In genomic region chr2:81324046-81324445, GRCh38 we compare ENCODE assay signal across 10 cellular contexts.
DNase-seq lines count a peak whose midpoint lies in the region; ATAC-seq and TF ChIP-seq lines count a peak whose summit lies in the region.
"Had no signal": no experiment of that assay in that cellular context is flagged by ENCODE, and none has a peak within 500 bp of the region (broad histone marks: within the 10 kb centered on the region; RNA-seq: fewer than 3 reads in every experiment).

No MANE protein-coding gene starts in this region.

- TF ChIP-seq CTCF in cardiac fibroblast (IDR thresholded peaks at IDR 0.05; ENCODE audit: low read depth, low read length) (no peak), type B pancreatic cell (conservative IDR thresholded peaks at IDR 0.05) (peak; percentile 62), dorsolateral prefrontal cortex (IDR thresholded peaks at IDR 0.05 in 54 of 56, conservative IDR thresholded peaks at IDR 0.05 in 2 of 56; ENCODE audit: low read depth in 1 of 56, partially characterized antibody in 56 of 56) (no peak)

- no peak overlapping the region for H3K27ac Mint-ChIP-seq in type B pancreatic cell
- H3K27ac Mint-ChIP-seq: dendritic cell treated with granulocyte-macrophage colony-stimulating factor and Interleukin-4, amounts not matched to agents 40 ng/mL and 50 ng/mL, for 4 days had no signal

- H3K4ac ChIP-seq in neuronal stem cell (ENCODE audit: low read length), result no peak overlapping the region

- DNase-seq in SKM-1 treated with dmso at 0.1 percent for 144 hours (lab: John Stamatoyannopoulos, UW; ENCODE audit: unreplicated experiment) (peak; percentile 36), SKM-1 (lab: John Stamatoyannopoulos, UW; ENCODE audit: unreplicated experiment) (no peak), NCI-H2171 treated with DMSO at 0.1 percent for 48 hours (lab: John Stamatoyannopoulos, UW) (peak; percentile 67), cardiac fibroblast (ENCODE audit: low read depth in 2 of 2) (peak; percentile 1 to 10), type B pancreatic cell (ENCODE audit: extremely low spot score, unreplicated experiment) (no peak), dorsolateral prefrontal cortex (no peak), neuronal stem cell (ENCODE audit: low spot score) (no peak)
- DNase-seq: left lung had no signal

- H3K18ac ChIP-seq in neuronal stem cell (ENCODE audit: low read length), result no peak overlapping the region

- no peak overlapping the region for H3K4me3 ChIP-seq in cardiac fibroblast (replicated peaks in 1 of 2; ENCODE audit: low read depth in 2 of 2, low read length in 2 of 2)
- H3K4me3 ChIP-seq in dorsolateral prefrontal cortex, result no peak overlapping the region
- no peak overlapping the region for H3K4me3 ChIP-seq in neuronal stem cell (ENCODE audit: low read length in 2 of 2)
- H3K4me3 ChIP-seq: left lung had no signal

- no peak overlapping the region for H4K91ac ChIP-seq in neuronal stem cell (ENCODE audit: low read depth, low read length, poor library complexity)

- no peak overlapping the region for H2BK12ac ChIP-seq in neuronal stem cell (ENCODE audit: low read length)

- no peak overlapping the region for H2AFZ ChIP-seq in neuronal stem cell (ENCODE audit: low read length)

- no peak overlapping the region for H3K4me3 Mint-ChIP-seq in type B pancreatic cell
- H3K4me3 Mint-ChIP-seq: dendritic cell treated with granulocyte-macrophage colony-stimulating factor and Interleukin-4, amounts not matched to agents 40 ng/mL and 50 ng/mL, for 4 days had no signal

- no peaks in the 10 kb centered on the region for H3K36me3 ChIP-seq in neuronal stem cell (replicated peaks in 1 of 2; ENCODE audit: control insufficient read depth in 2 of 2, insufficient read depth in 2 of 2, low read length in 2 of 2)
- H3K36me3 ChIP-seq: left lung had no signal

- no peak overlapping the region for H3K23ac ChIP-seq in neuronal stem cell (ENCODE audit: low read depth, low read length, poor library complexity)

- no peak overlapping the region for H3K27ac ChIP-seq in dorsolateral prefrontal cortex
- H3K27ac ChIP-seq in neuronal stem cell (replicated peaks; ENCODE audit: low read length), result no peak overlapping the region
- H3K27ac ChIP-seq: left lung had no signal

- no peak overlapping the region for H4K8ac ChIP-seq in neuronal stem cell (ENCODE audit: low read depth, low read length)

- H2BK15ac ChIP-seq in neuronal stem cell (ENCODE audit: low read length), result no peak overlapping the region

- intact Hi-C loops in dorsolateral prefrontal cortex (cut with DNase I), result no loop called here

- H3K9me3 ChIP-seq in neuronal stem cell (replicated peaks in 1 of 2; ENCODE audit: control insufficient read depth in 2 of 2, insufficient read depth in 1 of 2, low read depth in 1 of 2, low read length in 2 of 2), result peaks cover 0 to 2% of the 10 kb centered on the region in 2 donors

- H3K79me1 ChIP-seq in neuronal stem cell (ENCODE audit: low read depth, low read length), result no peaks in the 10 kb centered on the region

- H2BK120ac ChIP-seq in neuronal stem cell (ENCODE audit: low read depth, low read length), result no peak overlapping the region

- H3K27me3 Mint-ChIP-seq in type B pancreatic cell, result no peaks in the 10 kb centered on the region
- H3K27me3 Mint-ChIP-seq: dendritic cell treated with granulocyte-macrophage colony-stimulating factor and Interleukin-4, amounts not matched to agents 40 ng/mL and 50 ng/mL, for 4 days had no signal

- H3K4me1 Mint-ChIP-seq in type B pancreatic cell (ENCODE audit: unreplicated experiment), result no peaks in the 10 kb centered on the region

- ATAC-seq in HG03521 (IDR thresholded peaks at IDR 0.05; ENCODE audit: unreplicated experiment), result no peak
- ATAC-seq: left lung had no signal

- H3K4me2 ChIP-seq in neuronal stem cell (ENCODE audit: insufficient read depth, low read length, poor library complexity, severe bottlenecking), result no peak overlapping the region

- no peaks in the 10 kb centered on the region for H3K36me3 Mint-ChIP-seq in type B pancreatic cell

- no peaks in the 10 kb centered on the region for H3K4me1 ChIP-seq in neuronal stem cell (ENCODE audit: control insufficient read depth in 2 of 2, insufficient read depth in 1 of 2, low read depth in 1 of 2, low read length in 2 of 2)
- H3K4me1 ChIP-seq: left lung had no signal

- H2BK5ac ChIP-seq in neuronal stem cell (ENCODE audit: low read length), result no peak overlapping the region

- no peak overlapping the region for H3K9ac ChIP-seq in neuronal stem cell (ENCODE audit: low read depth, low read length, poor library complexity)

- peaks cover 5% of the 10 kb centered on the region for H3K9me3 Mint-ChIP-seq in type B pancreatic cell

- no peaks in the 10 kb centered on the region for H3K27me3 ChIP-seq in dorsolateral prefrontal cortex
- H3K27me3 ChIP-seq in neuronal stem cell (ENCODE audit: control insufficient read depth in 3 of 3, insufficient read depth in 3 of 3, low read depth in 1 of 3, low read length in 3 of 3), result no peaks in the 10 kb centered on the region
- H3K27me3 ChIP-seq: left lung had no signal

- WGBS in neuronal stem cell (ENCODE audit: extremely low coverage in 2 of 2, insufficient read length in 2 of 2, insufficient replicate concordance in 1 of 2), 2 donors, result no CpG with 5 or more reads among the region's 3 CpGs

- no peak overlapping the region for H2AK5ac ChIP-seq in neuronal stem cell (ENCODE audit: low read depth, low read length)

- H3K14ac ChIP-seq in neuronal stem cell (ENCODE audit: low read length), result no peak overlapping the region

Comparison
In these comparisons a context has a peak if more than half of its experiments do, and no peak if none do; other contexts are left out.
1. DNase-seq: peak in SKM-1 treated with dmso at 0.1 percent for 144 hours (single experiment), NCI-H2171 treated with DMSO at 0.1 percent for 48 hours (single experiment) and cardiac fibroblast (2 of 2); none in SKM-1 (single experiment), type B pancreatic cell (single experiment), dorsolateral prefrontal cortex (0 of 10) and neuronal stem cell (single experiment).